ENCODE assay signal across 9 cellular contexts in genomic region chr3:20125912-20126311, GRCh38.
DNase-seq lines count a peak whose midpoint lies in the region; ATAC-seq, FAIRE-seq and TF ChIP-seq lines count a peak whose summit lies in the region.
"Had no signal": no experiment of that assay in that cellular context is flagged by ENCODE, and none has a peak within 500 bp of the region (broad histone marks: within the 10 kb centered on the region; RNA-seq: fewer than 3 reads in every experiment).

No MANE protein-coding gene starts in this region.

- H3K4me1 Mint-ChIP-seq in T-helper 1 cell treated with Interleukin-12 subunit alpha and Interleukin-12 subunit beta and Interleukin-4 antibody, amounts not matched to agents 30 μg/mL and 1 μg/mL, for 36 hours (ENCODE audit: low read depth), result peaks cover 19% of the 10 kb centered on the region
- peaks cover 21 to 38% of the 10 kb centered on the region in 2 donors for H3K4me1 Mint-ChIP-seq in stimulated activated naive B cell treated with anti-CD40 and anti-IgM and Interleukin-4, amounts not matched to agents 10 μg/mL and 1 μg/mL and 100 μg/mL, for 72 hours

- no peak for FAIRE-seq in frontal cortex (lab: Jason Lieb, UNC)

- H3K4me3 ChIP-seq in Peyer's patch, result no peak overlapping the region

- TF ChIP-seq CTCF in Peyer's patch (IDR thresholded peaks at IDR 0.05), result no peak

- peaks cover 66% of the 10 kb centered on the region for H3K36me3 Mint-ChIP-seq in T-helper 1 cell treated with Interleukin-12 subunit alpha and Interleukin-12 subunit beta and Interleukin-4 antibody, amounts not matched to agents 30 μg/mL and 1 μg/mL, for 36 hours (ENCODE audit: low read depth)
- H3K36me3 Mint-ChIP-seq in stimulated activated naive B cell treated with anti-CD40 and anti-IgM and Interleukin-4, amounts not matched to agents 10 μg/mL and 1 μg/mL and 100 μg/mL, for 72 hours, result peaks cover 54 to 66% of the 10 kb centered on the region in 2 donors

- H3K4me1 ChIP-seq in Peyer's patch, result no peaks in the 10 kb centered on the region

- no peaks in the 10 kb centered on the region for H3K9me3 ChIP-seq in Peyer's patch

- no peak for DNase-seq in T-helper 1 cell
- DNase-seq in Peyer's patch, result peak in 2 of 3 donors; percentile 57 to 58
- peak; percentile 75 for DNase-seq in stimulated activated naive B cell treated with anti-CD40 and anti-IgM and Interleukin-4, amounts not matched to agents 10 μg/mL and 1 μg/mL and 100 μg/mL, for 72 hours
- DNase-seq in NCI-H69 (lab: John Stamatoyannopoulos, UW), result no peak
- no peak for DNase-seq in frontal cortex (ENCODE audit: low spot score in 2 of 2)
- DNase-seq in erythroblast (lab: John Stamatoyannopoulos, UW), result no peak

- no peaks in the 10 kb centered on the region for H3K27me3 ChIP-seq in Peyer's patch

- no peak for TF ChIP-seq POLR2A in Peyer's patch (IDR thresholded peaks at IDR 0.05)
- TF ChIP-seq POLR2A in erythroblast (IDR thresholded peaks at IDR 0.05; ENCODE audit: low read length), result no peak

- H3K27ac ChIP-seq in Peyer's patch, result peak overlapping the region in 1 of 4 donors; percentile 71
- H3K27ac ChIP-seq: 22Rv1 had no signal

- H3K36me3 ChIP-seq in Peyer's patch, result peaks cover 0 to 45% (median 0%) of the 10 kb centered on the region in 3 donors

- no peaks in the 10 kb centered on the region for H3K27me3 Mint-ChIP-seq in T-helper 1 cell treated with Interleukin-12 subunit alpha and Interleukin-12 subunit beta and Interleukin-4 antibody, amounts not matched to agents 30 μg/mL and 1 μg/mL, for 36 hours (ENCODE audit: low read depth)
- H3K27me3 Mint-ChIP-seq in stimulated activated naive B cell treated with anti-CD40 and anti-IgM and Interleukin-4, amounts not matched to agents 10 μg/mL and 1 μg/mL and 100 μg/mL, for 72 hours, result no peaks in the 10 kb centered on the region

- H3K9me3 Mint-ChIP-seq in T-helper 1 cell treated with Interleukin-12 subunit alpha and Interleukin-12 subunit beta and Interleukin-4 antibody, amounts not matched to agents 30 μg/mL and 1 μg/mL, for 36 hours, result no peaks in the 10 kb centered on the region
- H3K9me3 Mint-ChIP-seq in stimulated activated naive B cell treated with anti-CD40 and anti-IgM and Interleukin-4, amounts not matched to agents 10 μg/mL and 1 μg/mL and 100 μg/mL, for 72 hours, result no peaks in the 10 kb centered on the region

- ATAC-seq in HG02981 (IDR thresholded peaks at IDR 0.05; ENCODE audit: unreplicated experiment), result peak; percentile 100
- ATAC-seq in stimulated activated naive B cell treated with anti-CD40 and anti-IgM and Interleukin-4, amounts not matched to agents 10 μg/mL and 1 μg/mL and 100 μg/mL, for 72 hours (replicated peaks), result peak; percentile 98 to 99

- H3K4me3 Mint-ChIP-seq in T-helper 1 cell treated with Interleukin-12 subunit alpha and Interleukin-12 subunit beta and Interleukin-4 antibody, amounts not matched to agents 30 μg/mL and 1 μg/mL, for 36 hours, result no peak overlapping the region
- peak overlapping the region; percentile 64 to 66 for H3K4me3 Mint-ChIP-seq in stimulated activated naive B cell treated with anti-CD40 and anti-IgM and Interleukin-4, amounts not matched to agents 10 μg/mL and 1 μg/mL and 100 μg/mL, for 72 hours

- peak overlapping the region; percentile 35 for H3K27ac Mint-ChIP-seq in T-helper 1 cell treated with Interleukin-12 subunit alpha and Interleukin-12 subunit beta and Interleukin-4 antibody, amounts not matched to agents 30 μg/mL and 1 μg/mL, for 36 hours
- peak overlapping the region; percentile 94 for H3K27ac Mint-ChIP-seq in stimulated activated naive B cell treated with anti-CD40 and anti-IgM and Interleukin-4, amounts not matched to agents 10 μg/mL and 1 μg/mL and 100 μg/mL, for 72 hours

Comparison
In these comparisons a context has a peak if more than half of its experiments do, and no peak if none do; other contexts are left out.
1. DNase-seq: peak in Peyer's patch (2 of 3) and stimulated activated naive B cell treated with anti-CD40 and anti-IgM and Interleukin-4, amounts not matched to agents 10 μg/mL and 1 μg/mL and 100 μg/mL, for 72 hours (single experiment); none in T-helper 1 cell (0 of 5), NCI-H69 (single experiment), frontal cortex (0 of 2) and erythroblast (0 of 2).